17 cellular contexts compared by ENCODE assay signal in genomic region chr20:46195264-46196038, GRCh38.
"Had no signal": no experiment of that assay in that cellular context is flagged by ENCODE, and none has a peak within 500 bp of the region (broad histone marks: within the 10 kb centered on the region; RNA-seq: fewer than 3 reads in every experiment).

No MANE protein-coding gene starts in this region.

- H3K27ac Mint-ChIP-seq: activated naive CD4-positive, alpha-beta T cell treated with anti-CD3 and anti-CD28 coated beads, Interleukin-2, amount 50 U/mL, for 24 hours; effector memory CD8-positive, alpha-beta T cell; mesothelial cell of epicardium; nephron; stimulated activated naive B cell treated with anti-CD40 and anti-IgM and Interleukin-4, amounts not matched to agents 10 μg/mL and 1 μg/mL and 100 μg/mL, for 72 hours had no signal

- ATAC-seq: body of pancreas; effector memory CD8-positive, alpha-beta T cell; left lobe of liver; stimulated activated naive B cell treated with anti-CD40 and anti-IgM and Interleukin-4, amounts not matched to agents 10 μg/mL and 1 μg/mL and 100 μg/mL, for 72 hours; upper lobe of right lung had no signal

- H3K36me3 Mint-ChIP-seq: activated naive CD4-positive, alpha-beta T cell treated with anti-CD3 and anti-CD28 coated beads, Interleukin-2, amount 50 U/mL, for 24 hours; mesothelial cell of epicardium; stimulated activated naive B cell treated with anti-CD40 and anti-IgM and Interleukin-4, amounts not matched to agents 10 μg/mL and 1 μg/mL and 100 μg/mL, for 72 hours had no signal

- DNase-seq: activated CD4-positive, alpha-beta T cell treated with anti-CD3 and anti-CD28 coated beads, Interleukin-2, amount 50 U/mL, for 48 hours; activated gamma-delta T cell; amygdala; body of pancreas; effector memory CD8-positive, alpha-beta T cell; esophagus squamous epithelium; hypothalamus; stimulated activated naive B cell treated with anti-CD40 and anti-IgM and Interleukin-4, amounts not matched to agents 10 μg/mL and 1 μg/mL and 100 μg/mL, for 72 hours; T-helper 1 cell; T-helper 9 cell; upper lobe of right lung had no signal

- H3K9me3 ChIP-seq: body of pancreas, esophagus squamous epithelium, upper lobe of right lung had no signal

- H3K36me3 ChIP-seq: esophagus squamous epithelium, upper lobe of right lung had no signal

- FAIRE-seq: keratinocyte had no signal

- H3K9me3 Mint-ChIP-seq: activated naive CD4-positive, alpha-beta T cell treated with anti-CD3 and anti-CD28 coated beads, Interleukin-2, amount 50 U/mL, for 24 hours; effector memory CD8-positive, alpha-beta T cell; nephron had no signal

- H3K4me3 ChIP-seq: body of pancreas, esophagus squamous epithelium, upper lobe of right lung had no signal

- H3K27ac ChIP-seq: body of pancreas, esophagus squamous epithelium, upper lobe of right lung, VCaP had no signal

- H3K4me1 ChIP-seq: body of pancreas, upper lobe of right lung had no signal
